ENCODE assay signal across 10 cellular contexts in genomic region chr7:88357295-88357694, GRCh38. TPM values are rescaled to one million over a fixed set of nuclear protein-coding genes. Genes with fewer than 3 reads are reported as not detected.
A peak's percentile ranks its signal among the peaks of the same experiment; 100 is the strongest.
DNase-seq lines count a peak whose midpoint lies in the region; ATAC-seq and TF ChIP-seq lines count a peak whose summit lies in the region.
"Had no signal": no experiment of that assay in that cellular context is flagged by ENCODE, and none has a peak within 500 bp of the region (broad histone marks: within the 10 kb centered on the region; RNA-seq: fewer than 3 reads in every experiment).

No MANE protein-coding gene starts in this region.

- peak; percentile 41 for TF ChIP-seq CTCF in WERI-Rb-1 (IDR thresholded peaks at IDR 0.05; ENCODE audit: low read depth, low read length)

- ATAC-seq in activated naive CD4-positive, alpha-beta T cell treated with anti-CD3 and anti-CD28 coated beads, Interleukin-2, amount 50 U/mL, for 72 hours = no peak
- ATAC-seq in right cardiac atrium (peak; percentile 62 to 67), HG03442 (IDR thresholded peaks at IDR 0.05; ENCODE audit: unreplicated experiment) (no peak), GM21367 (IDR thresholded peaks at IDR 0.05; ENCODE audit: unreplicated experiment) (no peak)

- no peaks in the 10 kb centered on the region for H3K36me3 ChIP-seq in WERI-Rb-1

- H3K27me3 Mint-ChIP-seq in activated naive CD4-positive, alpha-beta T cell treated with anti-CD3 and anti-CD28 coated beads for 36 hours (ENCODE audit: low read depth) = peaks cover 9% of the 10 kb centered on the region

- no peak overlapping the region for H3K27ac Mint-ChIP-seq in activated naive CD4-positive, alpha-beta T cell treated with anti-CD3 and anti-CD28 coated beads for 36 hours
- H3K27ac Mint-ChIP-seq in activated naive CD4-positive, alpha-beta T cell treated with anti-CD3 and anti-CD28 coated beads, Interleukin-2, amount 50 U/mL, for 72 hours = no peak overlapping the region

- CTCF ChIA-PET in activated naive CD4-positive, alpha-beta T cell treated with anti-CD3 and anti-CD28 coated beads for 36 hours (lab: Charles Lee) = interaction anchor here (1.9 to 2.1 kb wide), 2 partner anchors 10 to 114 kb away, joined by 6 to 7 read pairs; no protein-coding TSS in a partner anchor

- H3K27ac ChIP-seq in WERI-Rb-1 (no peak overlapping the region), right cardiac atrium (ENCODE audit: low read length) (no peak overlapping the region)

- no peaks in the 10 kb centered on the region for H3K9me3 Mint-ChIP-seq in activated naive CD4-positive, alpha-beta T cell treated with anti-CD3 and anti-CD28 coated beads for 36 hours
- H3K9me3 Mint-ChIP-seq in activated naive CD4-positive, alpha-beta T cell treated with anti-CD3 and anti-CD28 coated beads, Interleukin-2, amount 50 U/mL, for 72 hours = no peaks in the 10 kb centered on the region

- no peak overlapping the region for H3K4me3 Mint-ChIP-seq in activated naive CD4-positive, alpha-beta T cell treated with anti-CD3 and anti-CD28 coated beads for 36 hours

- H3K4me1 ChIP-seq in right cardiac atrium (ENCODE audit: control insufficient read depth, insufficient read depth, low read length) = no peaks in the 10 kb centered on the region

- H3K9me3 ChIP-seq in WERI-Rb-1 (ENCODE audit: severe bottlenecking) = no peaks in the 10 kb centered on the region
- no peaks in the 10 kb centered on the region for H3K9me3 ChIP-seq in right cardiac atrium (ENCODE audit: control insufficient read depth, low read length)

- H3K27me3 ChIP-seq in WERI-Rb-1 (ENCODE audit: insufficient read depth, low read depth, severe bottlenecking) (no peaks in the 10 kb centered on the region), right cardiac atrium (ENCODE audit: control insufficient read depth, insufficient read depth) (no peaks in the 10 kb centered on the region)

- WGBS in right cardiac atrium = 38% methylated on average over 1 of the region's 1 CpG

- no peaks in the 10 kb centered on the region for H3K36me3 Mint-ChIP-seq in activated naive CD4-positive, alpha-beta T cell treated with anti-CD3 and anti-CD28 coated beads for 36 hours (ENCODE audit: low read depth)
- H3K36me3 Mint-ChIP-seq in activated naive CD4-positive, alpha-beta T cell treated with anti-CD3 and anti-CD28 coated beads, Interleukin-2, amount 50 U/mL, for 72 hours = no peaks in the 10 kb centered on the region

- no peaks in the 10 kb centered on the region for H3K4me1 Mint-ChIP-seq in activated naive CD4-positive, alpha-beta T cell treated with anti-CD3 and anti-CD28 coated beads for 36 hours (ENCODE audit: low read depth)

- peak; percentile 15 for DNase-seq in activated naive CD4-positive, alpha-beta T cell treated with anti-CD3 and anti-CD28 coated beads for 36 hours
- DNase-seq in activated naive CD4-positive, alpha-beta T cell treated with anti-CD3 and anti-CD28 coated beads, Interleukin-2, amount 50 U/mL, for 72 hours (ENCODE audit: low spot score in 2 of 2) = no peak
- no peak for DNase-seq in WERI-Rb-1
- DNase-seq in right cardiac atrium = peak; percentile 13 to 49 (median 37)
- no peak for DNase-seq in NCI-H1417 treated with DMSO at 0.1 percent for 48 hours (lab: John Stamatoyannopoulos, UW)
- DNase-seq in DMS114 treated with DMSO at 0.1 percent for 48 hours (lab: John Stamatoyannopoulos, UW; ENCODE audit: unreplicated experiment) = no peak
- DNase-seq: activated CD4-positive, alpha-beta T cell treated with anti-CD3 and anti-CD28 coated beads, Interleukin-2, amount 50 U/mL, for 48 hours; NCI-H345 had no signal

- H3K4me3 ChIP-seq in WERI-Rb-1 (ENCODE audit: low read depth, low read length) (no peak overlapping the region), right cardiac atrium (ENCODE audit: low read length) (no peak overlapping the region)

- intact Hi-C loops in activated naive CD4-positive, alpha-beta T cell treated with anti-CD3 and anti-CD28 coated beads for 36 hours (cut with micrococcal nuclease) = loop anchor here (5.0 kb wide), 1 partner anchor 560 kb away; no protein-coding TSS in a partner anchor
- intact Hi-C loops in right cardiac atrium (cut with DNase I) = loop anchor here in 3 of 4 donors (2.0 to 10.0 kb wide), 3 partner anchors 110 to 114 kb away; no protein-coding TSS in a partner anchor

RNA-seq across cellular contexts. Expression of gene STEAP4, which starts 50.6 kb away (rescaled TPM):
- not detected for total RNA-seq in activated naive CD4-positive, alpha-beta T cell treated with anti-CD3 and anti-CD28 coated beads for 36 hours
- not detected for total RNA-seq in activated naive CD4-positive, alpha-beta T cell treated with anti-CD3 and anti-CD28 coated beads, Interleukin-2, amount 50 U/mL, for 72 hours
- total RNA-seq in right cardiac atrium = 10 to 100 TPM; 26.0 to 56.1 (median 38.1) TPM
- 10.6 TPM for polyA plus RNA-seq in right cardiac atrium

Comparison
In these comparisons a context has a peak if more than half of its experiments do, and no peak if none do; other contexts are left out.
1. DNase-seq: peak in activated naive CD4-positive, alpha-beta T cell treated with anti-CD3 and anti-CD28 coated beads for 36 hours (single experiment) and right cardiac atrium (3 of 3); none in activated naive CD4-positive, alpha-beta T cell treated with anti-CD3 and anti-CD28 coated beads, Interleukin-2, amount 50 U/mL, for 72 hours (0 of 2), WERI-Rb-1 (single experiment), NCI-H1417 treated with DMSO at 0.1 percent for 48 hours (single experiment) and DMS114 treated with DMSO at 0.1 percent for 48 hours (single experiment).
2. ATAC-seq: peak in right cardiac atrium (2 of 2); none in activated naive CD4-positive, alpha-beta T cell treated with anti-CD3 and anti-CD28 coated beads, Interleukin-2, amount 50 U/mL, for 72 hours (0 of 2), HG03442 (single experiment) and GM21367 (single experiment).
3. RNA of gene STEAP4, which starts 50.6 kb away (total RNA-seq): 26.0 to 56.1 TPM in right cardiac atrium; not detected in activated naive CD4-positive, alpha-beta T cell treated with anti-CD3 and anti-CD28 coated beads, Interleukin-2, amount 50 U/mL, for 72 hours and not detected in activated naive CD4-positive, alpha-beta T cell treated with anti-CD3 and anti-CD28 coated beads for 36 hours; every median in the first group is over 10 times any median in the second.